ENCODE assay signal across 22 cellular contexts in genomic region chr11:80083561-80083960, GRCh38.
A peak's percentile ranks its signal among the peaks of the same experiment; 100 is the strongest.
DNase-seq lines count a peak whose midpoint lies in the region; ATAC-seq and TF ChIP-seq lines count a peak whose summit lies in the region.
"Had no signal": no experiment of that assay in that cellular context is flagged by ENCODE, and none has a peak within 500 bp of the region (broad histone marks: within the 10 kb centered on the region; RNA-seq: fewer than 3 reads in every experiment).

No MANE protein-coding gene starts in this region.

- no peak overlapping the region for H3K27ac ChIP-seq in PC-3 (ENCODE audit: low read length)
- H3K27ac ChIP-seq: adrenal gland, dorsolateral prefrontal cortex, pancreas, sigmoid colon, thyroid gland had no signal

- H3K9me3 Mint-ChIP-seq in activated CD4-positive, alpha-beta T cell treated with anti-CD3 and anti-CD28 coated beads for 36 hours (ENCODE audit: low read depth): peaks cover 2% of the 10 kb centered on the region

- TF ChIP-seq CTCF in PC-3 (conservative IDR thresholded peaks at IDR 0.05; ENCODE audit: low read depth, low read length): no peak

- POLR2A ChIA-PET in PC-3 (lab: Charles Lee; ENCODE audit: unreplicated experiment): no interaction called here
- POLR2A ChIA-PET in activated CD4-positive, alpha-beta T cell treated with anti-CD3 and anti-CD28 coated beads for 36 hours (lab: Charles Lee): no interaction called here

- H4K20me1 ChIP-seq in PC-3 (ENCODE audit: low read length): no peaks in the 10 kb centered on the region

- intact Hi-C loops in PC-3 (cut with micrococcal nuclease): no loop called here
- intact Hi-C loops in activated CD4-positive, alpha-beta T cell treated with anti-CD3 and anti-CD28 coated beads for 36 hours (cut with DNase I, micrococcal nuclease): no loop called here

- H3K4me1 Mint-ChIP-seq in activated CD4-positive, alpha-beta T cell treated with anti-CD3 and anti-CD28 coated beads for 36 hours: no peaks in the 10 kb centered on the region

- CTCF ChIA-PET in PC-3 (lab: Charles Lee): no interaction called here
- CTCF ChIA-PET in activated CD4-positive, alpha-beta T cell treated with anti-CD3 and anti-CD28 coated beads for 36 hours (lab: Charles Lee): no interaction called here

- H2AFZ ChIP-seq in PC-3 (ENCODE audit: low read length): no peak overlapping the region

- no peak overlapping the region for H3K27ac Mint-ChIP-seq in activated CD4-positive, alpha-beta T cell treated with anti-CD3 and anti-CD28 coated beads for 36 hours

- peak; percentile 41 for DNase-seq in HT1080 (ENCODE audit: low read depth)
- DNase-seq in PC-3: peak; percentile 41
- DNase-seq in glomerular visceral epithelial cell (ENCODE audit: extremely low spot score): peak; percentile 18
- peak; percentile 68 for DNase-seq in renal cortical epithelial cell (ENCODE audit: low read depth)
- DNase-seq in hepatic stellate cell (ENCODE audit: low spot score): no peak
- no peak for DNase-seq in activated CD4-positive, alpha-beta T cell treated with anti-CD3 and anti-CD28 coated beads for 36 hours
- DNase-seq in SKM-1 (lab: John Stamatoyannopoulos, UW; ENCODE audit: unreplicated experiment): no peak
- DNase-seq: activated CD4-positive, alpha-beta T cell treated with anti-CD3 and anti-CD28 coated beads, Interleukin-2, amount 50 U/mL, for 48 hours; activated gamma-delta T cell treated with Interleukin-2 at 50 U/mL for 16 hours; activated T-cell treated with anti-CD3 and anti-CD28 coated beads for 4 hours; adrenal gland; caudate nucleus; dorsolateral prefrontal cortex; HCEC 1CT; KBM-7; naive B cell; NCI-H2029; pancreas; SIG-M5; sigmoid colon; stimulated activated naive CD4-positive, alpha-beta T cell treated with Interleukin-2 at 50 U/mL for 16 hours; thyroid gland had no signal

- no peaks in the 10 kb centered on the region for H3K27me3 Mint-ChIP-seq in activated CD4-positive, alpha-beta T cell treated with anti-CD3 and anti-CD28 coated beads for 36 hours
- H3K27me3 Mint-ChIP-seq: naive B cell had no signal

- no peak overlapping the region for H3K9ac ChIP-seq in PC-3 (ENCODE audit: low read length)

- no peaks in the 10 kb centered on the region for H3K79me2 ChIP-seq in PC-3 (ENCODE audit: low read length)

- H3K4me3 Mint-ChIP-seq in activated CD4-positive, alpha-beta T cell treated with anti-CD3 and anti-CD28 coated beads for 36 hours: no peak overlapping the region
- H3K4me3 Mint-ChIP-seq: naive B cell had no signal

- H3F3A ChIP-seq in PC-3 (ENCODE audit: low read length, unreplicated experiment): no peaks in the 10 kb centered on the region

- no peak overlapping the region for H3K4me2 ChIP-seq in PC-3 (ENCODE audit: low read length)

- H3K4me1 ChIP-seq in PC-3 (ENCODE audit: insufficient read depth, low read length): no peaks in the 10 kb centered on the region
- H3K4me1 ChIP-seq: adrenal gland, pancreas, sigmoid colon, thyroid gland had no signal

- no peaks in the 10 kb centered on the region for H3K27me3 ChIP-seq in PC-3 (ENCODE audit: low read length)
- H3K27me3 ChIP-seq: adrenal gland, pancreas, sigmoid colon, thyroid gland had no signal

- no peak overlapping the region for H3K4me3 ChIP-seq in PC-3 (ENCODE audit: low read length)
- H3K4me3 ChIP-seq: adrenal gland, dorsolateral prefrontal cortex, pancreas, sigmoid colon, thyroid gland had no signal

- ATAC-seq in PC-3: no peak
- no peak for ATAC-seq in activated CD4-positive, alpha-beta T cell treated with anti-CD3 and anti-CD28 coated beads for 36 hours
- ATAC-seq: pancreas had no signal

- H3K9me2 ChIP-seq in PC-3 (replicated peaks; ENCODE audit: low read length): no peaks in the 10 kb centered on the region

- H3K9me3 ChIP-seq in PC-3 (ENCODE audit: low read length): 0 out of 2 replicates have a peak, but pooled peaks cover 5% of the 10 kb centered on the region
- H3K9me3 ChIP-seq: adrenal gland, pancreas, sigmoid colon, thyroid gland had no signal

- no TSS peak for BruUV-seq in PC-3 (replicated peaks; lab: Mats Ljungman, UMichigan)

- no peaks in the 10 kb centered on the region for H3K36me3 ChIP-seq in PC-3 (ENCODE audit: low read depth, low read length)
- H3K36me3 ChIP-seq: adrenal gland, pancreas, sigmoid colon, thyroid gland had no signal

- no peaks in the 10 kb centered on the region for H3K36me3 Mint-ChIP-seq in activated CD4-positive, alpha-beta T cell treated with anti-CD3 and anti-CD28 coated beads for 36 hours (ENCODE audit: low read depth)
- H3K36me3 Mint-ChIP-seq: naive B cell had no signal

Comparison
In these comparisons a context has a peak if more than half of its experiments do, and no peak if none do; other contexts are left out.
1. DNase-seq: peak in HT1080 (single experiment), PC-3 (single experiment), glomerular visceral epithelial cell (single experiment) and renal cortical epithelial cell (single experiment); none in hepatic stellate cell (single experiment), activated CD4-positive, alpha-beta T cell treated with anti-CD3 and anti-CD28 coated beads for 36 hours (single experiment) and SKM-1 (single experiment).